In the genomic region with DNA sequence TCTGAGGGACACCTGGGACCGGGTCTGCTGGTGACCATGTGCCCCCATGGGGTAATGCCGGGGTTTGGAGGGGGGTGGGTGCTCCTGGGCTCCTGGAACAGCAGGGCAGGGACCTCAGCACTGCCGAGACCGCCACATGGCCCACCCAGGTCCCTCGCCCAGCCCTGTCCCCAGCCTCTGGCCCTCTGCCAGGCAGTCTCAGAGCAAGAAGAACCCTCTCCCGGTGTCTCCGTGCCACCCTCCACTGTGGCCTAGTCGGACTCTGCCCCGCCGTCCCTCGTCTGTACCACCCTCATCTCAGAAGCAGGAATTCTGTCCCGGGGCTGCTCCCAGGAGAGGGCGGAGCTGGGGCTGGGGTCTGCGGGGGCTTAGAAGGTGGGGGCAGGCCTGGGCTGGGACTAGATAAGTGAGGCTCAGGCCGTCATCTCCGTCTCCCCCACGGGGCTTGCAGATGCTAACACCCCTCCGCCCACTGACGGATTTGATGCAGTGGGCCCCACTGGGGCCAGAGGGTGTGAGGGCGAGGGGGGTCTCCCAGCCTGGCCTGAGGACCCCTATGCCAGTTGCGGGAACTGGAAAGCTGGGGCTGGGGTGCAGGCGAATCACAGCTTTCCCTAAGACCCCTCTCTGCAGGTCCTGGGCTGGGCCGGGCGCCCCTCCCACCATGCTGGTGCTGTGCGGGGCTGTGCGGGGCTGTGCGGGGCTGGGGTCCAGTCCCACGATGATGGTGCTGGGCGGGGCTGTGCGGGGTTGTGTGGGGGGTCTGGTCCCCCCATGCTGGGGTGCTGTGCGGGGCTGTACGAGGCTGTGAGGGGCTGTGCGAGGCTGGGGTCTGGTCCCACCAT, we compare ENCODE assay signal across 25 cellular contexts. TPM values are rescaled to one million over a fixed set of nuclear protein-coding genes. Genes with fewer than 3 reads are reported as not detected.
A peak's percentile ranks its signal among the peaks of the same experiment; 100 is the strongest.
DNase-seq lines count a peak whose midpoint lies in the region; ATAC-seq and TF ChIP-seq lines count a peak whose summit lies in the region.
"Had no signal": no experiment of that assay in that cellular context is flagged by ENCODE, and none has a peak within 500 bp of the region (broad histone marks: within the 10 kb centered on the region; RNA-seq: fewer than 3 reads in every experiment).

No MANE protein-coding gene starts in this region.

- WGBS in spleen, 5 donors = 79 to 88% (median 87%) methylated on average over 21 to 33 of the region's 33 CpGs

- H3K36me3 ChIP-seq in spleen = no peaks in the 10 kb centered on the region
- H3K36me3 ChIP-seq: transverse colon had no signal

- TF ChIP-seq CTCF in GM20000 (IDR thresholded peaks at IDR 0.05; ENCODE audit: extremely low read depth, missing control alignments) (no peak), chondrocyte (IDR thresholded peaks at IDR 0.05) (no peak), spleen (IDR thresholded peaks at IDR 0.05 in 8 of 11, conservative IDR thresholded peaks at IDR 0.05 in 3 of 11) (no peak)

- H3K9me3 Mint-ChIP-seq in chondrocyte (ENCODE audit: low read depth) = no peaks in the 10 kb centered on the region
- H3K9me3 Mint-ChIP-seq in stimulated activated memory B cell treated with anti-CD40 and anti-IgM and Interleukin-4, amounts not matched to agents 10 μg/mL and 1 μg/mL and 100 μg/mL, for 72 hours = no peaks in the 10 kb centered on the region
- H3K9me3 Mint-ChIP-seq: activated T-helper 2 cell treated with anti-CD3 and anti-CD28 coated beads, Interferon-gamma antibody, Interleukin-2, Interleukin-4, amounts not matched to agents 10 μg/mL and 5 μg/mL and 100 μg/mL, durations not matched to agents 14 hours and 24 hours and 36 hours; CD4-positive, CD25-positive, alpha-beta regulatory T cell; effector memory CD8-positive, alpha-beta T cell; immature natural killer cell; memory B cell; nephron progenitor cell had no signal

- DNase-seq in activated gamma-delta T cell treated with Interleukin-2 at 50 U/mL for 16 hours (peak; percentile 1), activated gamma-delta T cell (lab: John Stamatoyannopoulos, UW) (no peak), GM20000 (ENCODE audit: low spot score) (peak; percentile 20), chondrocyte (ENCODE audit: low spot score) (peak; percentile 86), spleen (peak; percentile 58), Kasumi-1 (lab: John Stamatoyannopoulos, UW) (no peak), NCI-H748 treated with DMSO at 0.1 percent for 48 hours (lab: John Stamatoyannopoulos, UW) (no peak)
- DNase-seq: activated CD8-positive, alpha-beta T cell treated with anti-CD3 and anti-CD28 coated beads, Interleukin-2, amount 10 ng/mL, durations not matched to agents 7 days and 5 days; amniotic stem cell; CD4-positive, CD25-positive, alpha-beta regulatory T cell; central memory CD4-positive, alpha-beta T cell; DMS79; effector memory CD8-positive, alpha-beta T cell; glutamatergic neuron; immature natural killer cell; NCI-H187 treated with DMSO at 0.1 percent for 48 hours; NCI-H446; nephron progenitor cell; T-helper 1 cell; transverse colon had no signal

- peaks cover 4% of the 10 kb centered on the region for H3K4me1 Mint-ChIP-seq in chondrocyte (ENCODE audit: low read depth)
- H3K4me1 Mint-ChIP-seq in stimulated activated memory B cell treated with anti-CD40 and anti-IgM and Interleukin-4, amounts not matched to agents 10 μg/mL and 1 μg/mL and 100 μg/mL, for 72 hours = no peaks in the 10 kb centered on the region
- H3K4me1 Mint-ChIP-seq: CD4-positive, CD25-positive, alpha-beta regulatory T cell; immature natural killer cell; memory B cell had no signal

- no peak overlapping the region for H3K4me3 Mint-ChIP-seq in chondrocyte (ENCODE audit: unreplicated experiment)
- H3K4me3 Mint-ChIP-seq in stimulated activated memory B cell treated with anti-CD40 and anti-IgM and Interleukin-4, amounts not matched to agents 10 μg/mL and 1 μg/mL and 100 μg/mL, for 72 hours = no peak overlapping the region
- H3K4me3 Mint-ChIP-seq: activated CD8-positive, alpha-beta T cell treated with anti-CD3 and anti-CD28 coated beads, Interleukin-2, amount 10 ng/mL, durations not matched to agents 7 days and 5 days; CD4-positive, CD25-positive, alpha-beta regulatory T cell; effector memory CD8-positive, alpha-beta T cell; immature natural killer cell; memory B cell; nephron progenitor cell had no signal

- peaks cover 0 to 40% (median 0%) of the 10 kb centered on the region in 7 donors for H3K27me3 ChIP-seq in spleen (replicated peaks in 1 of 7)
- H3K27me3 ChIP-seq: transverse colon had no signal

- intact Hi-C loops in spleen (cut with DNase I; ENCODE audit: low total_unique reads) = no loop called here

- peaks cover 0 to 10% (median 0%) of the 10 kb centered on the region in 6 donors for H3K4me1 ChIP-seq in spleen
- H3K4me1 ChIP-seq: transverse colon had no signal

- no peak overlapping the region for H3K27ac Mint-ChIP-seq in chondrocyte (ENCODE audit: unreplicated experiment)
- H3K27ac Mint-ChIP-seq in stimulated activated memory B cell treated with anti-CD40 and anti-IgM and Interleukin-4, amounts not matched to agents 10 μg/mL and 1 μg/mL and 100 μg/mL, for 72 hours = no peak overlapping the region
- H3K27ac Mint-ChIP-seq: activated CD8-positive, alpha-beta T cell treated with anti-CD3 and anti-CD28 coated beads, Interleukin-2, amount 10 ng/mL, durations not matched to agents 7 days and 5 days; activated T-helper 2 cell treated with anti-CD3 and anti-CD28 coated beads, Interferon-gamma antibody, Interleukin-2, Interleukin-4, amounts not matched to agents 10 μg/mL and 5 μg/mL and 100 μg/mL, durations not matched to agents 14 hours and 24 hours and 36 hours; CD4-positive, CD25-positive, alpha-beta regulatory T cell; effector memory CD8-positive, alpha-beta T cell; immature natural killer cell; memory B cell; nephron progenitor cell had no signal

- no peaks in the 10 kb centered on the region for H3K9me3 ChIP-seq in spleen
- H3K9me3 ChIP-seq: transverse colon had no signal

- H3K36me3 Mint-ChIP-seq in chondrocyte (ENCODE audit: low read depth) = no peaks in the 10 kb centered on the region
- no peaks in the 10 kb centered on the region for H3K36me3 Mint-ChIP-seq in stimulated activated memory B cell treated with anti-CD40 and anti-IgM and Interleukin-4, amounts not matched to agents 10 μg/mL and 1 μg/mL and 100 μg/mL, for 72 hours
- H3K36me3 Mint-ChIP-seq: CD4-positive, CD25-positive, alpha-beta regulatory T cell; immature natural killer cell; memory B cell had no signal

- no peak overlapping the region for H3K27ac ChIP-seq in spleen
- H3K27ac ChIP-seq: transverse colon had no signal

- no peak for TF ChIP-seq POLR2A in spleen (IDR thresholded peaks at IDR 0.05)

- peaks cover 7% of the 10 kb centered on the region for H3K27me3 Mint-ChIP-seq in chondrocyte (ENCODE audit: low read depth)
- peaks cover 40% of the 10 kb centered on the region for H3K27me3 Mint-ChIP-seq in stimulated activated memory B cell treated with anti-CD40 and anti-IgM and Interleukin-4, amounts not matched to agents 10 μg/mL and 1 μg/mL and 100 μg/mL, for 72 hours
- H3K27me3 Mint-ChIP-seq: CD4-positive, CD25-positive, alpha-beta regulatory T cell had no signal

- no peak for ATAC-seq in stimulated activated memory B cell treated with anti-CD40 and anti-IgM and Interleukin-4, amounts not matched to agents 10 μg/mL and 1 μg/mL and 100 μg/mL, for 72 hours
- ATAC-seq: activated CD8-positive, alpha-beta T cell treated with anti-CD3 and anti-CD28 coated beads, Interleukin-2, amount 10 ng/mL, durations not matched to agents 7 days and 5 days; effector memory CD8-positive, alpha-beta T cell had no signal

- H3K4me3 ChIP-seq in spleen = no peak overlapping the region
- H3K4me3 ChIP-seq: transverse colon had no signal

RNA-seq across cellular contexts. Expression of a gene that starts 1.1 kb away (rescaled TPM):
- total RNA-seq in chondrocyte (not detected in 3 replicates), spleen (not detected)
- polyA plus RNA-seq in spleen = under 1 TPM in 2 of 3 donors, not detected in 1; under 0.01 TPM
- total RNA-seq: A673; activated CD8-positive, alpha-beta T cell treated with anti-CD3 and anti-CD28 coated beads, Interleukin-2, amount 10 ng/mL, durations not matched to agents 7 days and 5 days; activated T-helper 2 cell treated with anti-CD3 and anti-CD28 coated beads, Interferon-gamma antibody, Interleukin-2, Interleukin-4, amounts not matched to agents 10 μg/mL and 5 μg/mL and 100 μg/mL, durations not matched to agents 14 hours and 24 hours and 36 hours; CD4-positive, CD25-positive, alpha-beta regulatory T cell; H4; transverse colon had no signal
- polyA plus RNA-seq: CD4-positive, CD25-positive, alpha-beta regulatory T cell; immature natural killer cell had no signal

Comparison
In these comparisons a context has a peak if more than half of its experiments do, and no peak if none do; other contexts are left out.
1. DNase-seq: peak in activated gamma-delta T cell treated with Interleukin-2 at 50 U/mL for 16 hours (single experiment), GM20000 (single experiment), chondrocyte (single experiment) and spleen (single experiment); none in activated gamma-delta T cell (single experiment), Kasumi-1 (0 of 2) and NCI-H748 treated with DMSO at 0.1 percent for 48 hours (single experiment).